Comparison of ENCODE assay signal across 8 cellular contexts in the genomic region with DNA sequence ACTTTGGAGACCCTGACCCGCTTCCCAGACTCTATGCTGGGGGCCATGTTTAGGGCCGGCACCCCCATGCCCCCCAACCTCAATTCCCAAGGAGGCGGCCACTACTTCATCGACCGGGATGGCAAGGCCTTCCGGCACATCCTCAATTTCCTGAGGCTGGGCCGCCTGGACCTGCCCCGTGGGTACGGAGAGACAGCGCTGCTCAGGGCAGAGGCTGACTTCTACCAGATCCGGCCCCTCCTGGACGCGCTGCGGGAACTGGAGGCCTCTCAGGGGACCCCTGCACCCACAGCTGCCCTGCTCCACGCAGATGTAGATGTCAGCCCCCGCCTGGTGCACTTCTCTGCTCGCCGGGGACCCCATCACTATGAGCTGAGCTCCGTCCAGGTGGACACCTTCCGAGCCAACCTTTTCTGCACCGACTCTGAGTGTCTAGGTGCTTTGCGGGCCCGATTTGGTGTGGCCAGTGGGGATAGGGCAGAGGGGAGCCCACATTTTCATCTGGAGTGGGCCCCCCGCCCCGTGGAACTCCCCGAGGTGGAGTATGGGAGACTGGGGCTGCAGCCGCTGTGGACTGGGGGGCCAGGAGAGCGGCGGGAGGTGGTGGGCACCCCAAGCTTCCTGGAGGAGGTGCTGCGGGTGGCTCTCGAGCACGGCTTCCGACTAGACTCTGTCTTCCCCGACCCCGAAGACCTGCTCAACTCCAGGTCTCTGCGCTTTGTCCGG. TPM values are rescaled to one million over a fixed set of nuclear protein-coding genes. Genes with fewer than 3 reads are reported as not detected.
DNase-seq lines count a peak whose midpoint lies in the region; ATAC-seq and TF ChIP-seq lines count a peak whose summit lies in the region.
"Had no signal": no experiment of that assay in that cellular context is flagged by ENCODE, and none has a peak within 500 bp of the region (broad histone marks: within the 10 kb centered on the region; RNA-seq: fewer than 3 reads in every experiment).

No MANE protein-coding gene starts in this region.

- no peak overlapping the region for H3K27ac ChIP-seq in HEK293 (ENCODE audit: extremely low read depth, low read depth, low read length)

- H3K27ac Mint-ChIP-seq in activated T-helper 2 cell treated with anti-CD3 and anti-CD28 coated beads, Interferon-gamma antibody, Interleukin-2, Interleukin-4, amounts not matched to agents 10 μg/mL and 5 μg/mL and 100 μg/mL, durations not matched to agents 14 hours and 24 hours and 36 hours, result peak overlapping the region; percentile 87
- peak overlapping the region; percentile 91 to 97 (median 94) for H3K27ac Mint-ChIP-seq in immature natural killer cell
- peak overlapping the region; percentile 88 for H3K27ac Mint-ChIP-seq in stimulated activated naive B cell treated with anti-CD40 and anti-IgM and Interleukin-4, amounts not matched to agents 10 μg/mL and 1 μg/mL and 100 μg/mL, for 72 hours

- no peak overlapping the region for H3K4me3 ChIP-seq in HEK293 (ENCODE audit: low read depth, low read length)

- no peaks in the 10 kb centered on the region for H3K36me3 ChIP-seq in HEK293 (ENCODE audit: control insufficient read depth in 2 of 2, insufficient read depth in 1 of 2, low read length in 2 of 2)

- no peak for ATAC-seq in stimulated activated naive B cell treated with anti-CD40 and anti-IgM and Interleukin-4, amounts not matched to agents 10 μg/mL and 1 μg/mL and 100 μg/mL, for 72 hours (replicated peaks)
- no peak for ATAC-seq in GM21825 (IDR thresholded peaks at IDR 0.05; ENCODE audit: unreplicated experiment)

- intact Hi-C loops in activated T-helper 2 cell treated with anti-CD3 and anti-CD28 coated beads, Interferon-gamma antibody, Interleukin-2, Interleukin-4, amounts not matched to agents 10 μg/mL and 5 μg/mL and 100 μg/mL, durations not matched to agents 14 hours and 24 hours and 36 hours (cut with micrococcal nuclease), result loop anchor here (5.0 kb wide), 3 partner anchors 39 to 334 kb away; a partner anchor contains a TSS

- TF ChIP-seq CTCF in HEK293 (tag by site-specific recombination; IDR thresholded peaks at IDR 0.05), result no peak

- DNase-seq in activated T-helper 2 cell treated with anti-CD3 and anti-CD28 coated beads, Interferon-gamma antibody, Interleukin-2, Interleukin-4, amounts not matched to agents 10 μg/mL and 5 μg/mL and 100 μg/mL, durations not matched to agents 14 hours and 24 hours and 36 hours (ENCODE audit: low spot score), result no peak
- no peak for DNase-seq in immature natural killer cell
- DNase-seq in stimulated activated naive B cell treated with anti-CD40 and anti-IgM and Interleukin-4, amounts not matched to agents 10 μg/mL and 1 μg/mL and 100 μg/mL, for 72 hours, result no peak
- DNase-seq in OCI-M2 (lab: John Stamatoyannopoulos, UW; ENCODE audit: unreplicated experiment), result no peak
- DNase-seq in NCI-H2227 treated with DMSO at 0.1 percent for 48 hours (lab: John Stamatoyannopoulos, UW), result no peak

- no peaks in the 10 kb centered on the region for H3K9me3 ChIP-seq in HEK293 (ENCODE audit: control insufficient read depth, insufficient read depth, low read depth, low read length)

- H3K4me1 Mint-ChIP-seq in activated T-helper 2 cell treated with anti-CD3 and anti-CD28 coated beads, Interferon-gamma antibody, Interleukin-2, Interleukin-4, amounts not matched to agents 10 μg/mL and 5 μg/mL and 100 μg/mL, durations not matched to agents 14 hours and 24 hours and 36 hours (ENCODE audit: low read depth), result peaks cover 28% of the 10 kb centered on the region
- peaks cover 39 to 47% of the 10 kb centered on the region in 2 donors for H3K4me1 Mint-ChIP-seq in immature natural killer cell
- peaks cover 40 to 68% of the 10 kb centered on the region in 2 donors for H3K4me1 Mint-ChIP-seq in stimulated activated naive B cell treated with anti-CD40 and anti-IgM and Interleukin-4, amounts not matched to agents 10 μg/mL and 1 μg/mL and 100 μg/mL, for 72 hours

- H3K4me3 Mint-ChIP-seq in activated T-helper 2 cell treated with anti-CD3 and anti-CD28 coated beads, Interferon-gamma antibody, Interleukin-2, Interleukin-4, amounts not matched to agents 10 μg/mL and 5 μg/mL and 100 μg/mL, durations not matched to agents 14 hours and 24 hours and 36 hours (ENCODE audit: low read depth), result peak overlapping the region; percentile 90
- H3K4me3 Mint-ChIP-seq in immature natural killer cell, result peak overlapping the region; percentile 84 to 96 (median 93)
- H3K4me3 Mint-ChIP-seq in stimulated activated naive B cell treated with anti-CD40 and anti-IgM and Interleukin-4, amounts not matched to agents 10 μg/mL and 1 μg/mL and 100 μg/mL, for 72 hours, result peak overlapping the region; percentile 91 to 95

- peaks cover 14% of the 10 kb centered on the region for H3K4me1 ChIP-seq in HEK293 (ENCODE audit: control insufficient read depth, insufficient read depth, low read length)

- CTCF ChIA-PET in HEK293 (lab: Yijun Ruan, JAX), result interaction anchor here (0.6 to 4.3 kb wide), 15 partner anchors 8 to 249 kb away, joined by 3 to 87 read pairs (median 4); a partner anchor contains a TSS

- H3K27me3 Mint-ChIP-seq in activated T-helper 2 cell treated with anti-CD3 and anti-CD28 coated beads, Interferon-gamma antibody, Interleukin-2, Interleukin-4, amounts not matched to agents 10 μg/mL and 5 μg/mL and 100 μg/mL, durations not matched to agents 14 hours and 24 hours and 36 hours (ENCODE audit: low read depth), result no peaks in the 10 kb centered on the region
- H3K27me3 Mint-ChIP-seq in immature natural killer cell (ENCODE audit: low read depth in 3 of 3), result peaks cover 5 to 16% (median 8%) of the 10 kb centered on the region in 3 donors
- no peaks in the 10 kb centered on the region for H3K27me3 Mint-ChIP-seq in stimulated activated naive B cell treated with anti-CD40 and anti-IgM and Interleukin-4, amounts not matched to agents 10 μg/mL and 1 μg/mL and 100 μg/mL, for 72 hours

- POLR2A ChIA-PET in HEK293 (lab: Yijun Ruan, JAX), result interaction anchor here (0.6 to 1.5 kb wide), 5 partner anchors 41 to 334 kb away, joined by 4 to 7 read pairs (median 5); a partner anchor contains a TSS

- H3K9me3 Mint-ChIP-seq in activated T-helper 2 cell treated with anti-CD3 and anti-CD28 coated beads, Interferon-gamma antibody, Interleukin-2, Interleukin-4, amounts not matched to agents 10 μg/mL and 5 μg/mL and 100 μg/mL, durations not matched to agents 14 hours and 24 hours and 36 hours, result no peaks in the 10 kb centered on the region
- H3K9me3 Mint-ChIP-seq in immature natural killer cell, result no peaks in the 10 kb centered on the region
- H3K9me3 Mint-ChIP-seq in stimulated activated naive B cell treated with anti-CD40 and anti-IgM and Interleukin-4, amounts not matched to agents 10 μg/mL and 1 μg/mL and 100 μg/mL, for 72 hours, result no peaks in the 10 kb centered on the region

- H3K36me3 Mint-ChIP-seq in activated T-helper 2 cell treated with anti-CD3 and anti-CD28 coated beads, Interferon-gamma antibody, Interleukin-2, Interleukin-4, amounts not matched to agents 10 μg/mL and 5 μg/mL and 100 μg/mL, durations not matched to agents 14 hours and 24 hours and 36 hours (ENCODE audit: low read depth), result peaks cover 39% of the 10 kb centered on the region
- H3K36me3 Mint-ChIP-seq in immature natural killer cell, result peaks cover 0 to 2% (median 0%) of the 10 kb centered on the region in 3 donors
- peaks cover 19 to 29% of the 10 kb centered on the region in 2 donors for H3K36me3 Mint-ChIP-seq in stimulated activated naive B cell treated with anti-CD40 and anti-IgM and Interleukin-4, amounts not matched to agents 10 μg/mL and 1 μg/mL and 100 μg/mL, for 72 hours

TF ChIP-seq in HEK293, 187 proteins besides CTCF, POLR2A, EP300 and RAD21:
- no peak for TF ChIP-seq ZIC2 (tag by site-specific recombination; IDR thresholded peaks at IDR 0.05)
- TF ChIP-seq, protein P1, sequence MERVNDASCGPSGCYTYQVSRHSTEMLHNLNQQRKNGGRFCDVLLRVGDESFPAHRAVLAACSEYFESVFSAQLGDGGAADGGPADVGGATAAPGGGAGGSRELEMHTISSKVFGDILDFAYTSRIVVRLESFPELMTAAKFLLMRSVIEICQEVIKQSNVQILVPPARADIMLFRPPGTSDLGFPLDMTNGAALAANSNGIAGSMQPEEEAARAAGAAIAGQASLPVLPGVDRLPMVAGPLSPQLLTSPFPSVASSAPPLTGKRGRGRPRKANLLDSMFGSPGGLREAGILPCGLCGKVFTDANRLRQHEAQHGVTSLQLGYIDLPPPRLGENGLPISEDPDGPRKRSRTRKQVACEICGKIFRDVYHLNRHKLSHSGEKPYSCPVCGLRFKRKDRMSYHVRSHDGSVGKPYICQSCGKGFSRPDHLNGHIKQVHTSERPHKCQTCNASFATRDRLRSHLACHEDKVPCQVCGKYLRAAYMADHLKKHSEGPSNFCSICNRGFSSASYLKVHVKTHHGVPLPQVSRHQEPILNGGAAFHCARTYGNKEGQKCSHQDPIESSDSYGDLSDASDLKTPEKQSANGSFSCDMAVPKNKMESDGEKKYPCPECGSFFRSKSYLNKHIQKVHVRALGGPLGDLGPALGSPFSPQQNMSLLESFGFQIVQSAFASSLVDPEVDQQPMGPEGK (tag by site-specific recombination; IDR thresholded peaks at IDR 0.05), result peak; percentile 57

RNA-seq across cellular contexts. Expression of a gene that starts 1.1 kb away (rescaled TPM):
- 8.0 and 8.5 TPM in 2 replicates for total RNA-seq in activated T-helper 2 cell treated with anti-CD3 and anti-CD28 coated beads, Interferon-gamma antibody, Interleukin-2, Interleukin-4, amounts not matched to agents 10 μg/mL and 5 μg/mL and 100 μg/mL, durations not matched to agents 14 hours and 24 hours and 36 hours
- 10 to 100 TPM in 1 of 3 donors, 1 to 10 TPM in 2; 5.5 to 13.0 (median 9.4) TPM for polyA plus RNA-seq in immature natural killer cell

RNA-seq across cellular contexts. Expression of a gene that starts 1.9 kb away (rescaled TPM):
- 0.25 TPM in 1 of 2 replicates, not detected in the other for total RNA-seq in activated T-helper 2 cell treated with anti-CD3 and anti-CD28 coated beads, Interferon-gamma antibody, Interleukin-2, Interleukin-4, amounts not matched to agents 10 μg/mL and 5 μg/mL and 100 μg/mL, durations not matched to agents 14 hours and 24 hours and 36 hours
- polyA plus RNA-seq in immature natural killer cell, result not detected
- total RNA-seq: mononuclear cell had no signal

RNA-seq across cellular contexts. Expression of a gene that starts 16.7 kb away (rescaled TPM):
- total RNA-seq in activated T-helper 2 cell treated with anti-CD3 and anti-CD28 coated beads, Interferon-gamma antibody, Interleukin-2, Interleukin-4, amounts not matched to agents 10 μg/mL and 5 μg/mL and 100 μg/mL, durations not matched to agents 14 hours and 24 hours and 36 hours, result 361 and 382 TPM in 2 replicates
- polyA plus RNA-seq in immature natural killer cell, result 100 to 1,000 TPM; 137 to 227 (median 214) TPM

RNA-seq across cellular contexts. Expression of a gene that starts 23.9 kb away (rescaled TPM):
- 45.7 and 47.7 TPM in 2 replicates for total RNA-seq in activated T-helper 2 cell treated with anti-CD3 and anti-CD28 coated beads, Interferon-gamma antibody, Interleukin-2, Interleukin-4, amounts not matched to agents 10 μg/mL and 5 μg/mL and 100 μg/mL, durations not matched to agents 14 hours and 24 hours and 36 hours
- polyA plus RNA-seq in immature natural killer cell, result 1 to 10 TPM in 2 of 3 donors, under 1 TPM in 1; 0.58 to 2.8 (median 1.4) TPM

RNA-seq across cellular contexts. Expression of a gene that starts 27.8 kb away (rescaled TPM):
- 4.0 and 5.2 TPM in 2 replicates for total RNA-seq in activated T-helper 2 cell treated with anti-CD3 and anti-CD28 coated beads, Interferon-gamma antibody, Interleukin-2, Interleukin-4, amounts not matched to agents 10 μg/mL and 5 μg/mL and 100 μg/mL, durations not matched to agents 14 hours and 24 hours and 36 hours
- under 1 TPM in 2 of 3 donors, not detected in 1; 0.21 to 0.29 TPM for polyA plus RNA-seq in immature natural killer cell
